Comparison of ENCODE assay signal across 8 cellular contexts in the genomic region with DNA sequence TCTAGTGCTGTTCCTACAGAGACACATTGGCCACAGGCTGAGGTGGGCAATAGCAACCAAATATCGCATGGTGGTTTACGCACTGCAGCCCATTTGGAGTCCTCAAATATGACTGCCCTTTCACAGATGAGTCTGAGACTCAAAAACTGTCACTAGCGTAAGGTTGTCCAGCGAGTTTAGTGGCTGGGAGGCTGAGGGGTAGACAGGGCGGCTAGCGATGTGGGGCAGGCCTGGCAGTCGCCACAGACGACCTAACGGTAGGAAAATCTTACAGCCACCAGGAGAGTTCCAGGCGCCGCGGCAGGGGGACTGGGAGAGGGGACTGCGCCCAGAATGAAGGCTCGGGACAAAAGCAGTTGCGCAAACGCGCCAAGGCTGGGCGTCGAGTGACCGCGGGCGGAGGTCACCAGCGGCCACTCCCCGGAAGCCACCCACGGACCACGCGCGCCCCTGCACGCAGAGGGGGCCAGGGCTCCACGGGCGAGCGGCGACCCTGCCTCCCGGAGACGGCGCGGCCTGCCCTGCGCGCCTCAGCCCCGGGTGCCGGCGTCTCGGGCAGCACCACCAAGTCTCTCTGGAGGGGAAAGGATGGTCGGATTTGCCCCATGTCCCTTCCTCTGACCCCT. TPM values are rescaled to one million over a fixed set of nuclear protein-coding genes. Genes with fewer than 3 reads are reported as not detected.
DNase-seq lines count a peak whose midpoint lies in the region; ATAC-seq and TF ChIP-seq lines count a peak whose summit lies in the region.

No MANE protein-coding gene starts in this region.

- peak overlapping the region; percentile 68 for H2AFZ ChIP-seq in neuron (ENCODE audit: low read depth, low read length)

- H3K27me3 Mint-ChIP-seq in Calu3 (ENCODE audit: unreplicated experiment) = no peaks in the 10 kb centered on the region
- H3K27me3 Mint-ChIP-seq in T-helper 17 cell = no peaks in the 10 kb centered on the region

- TF ChIP-seq CTCF in Calu3 (IDR thresholded peaks at IDR 0.05; ENCODE audit: unreplicated experiment) (no peak), fibroblast of the aortic adventitia (IDR thresholded peaks at IDR 0.05; ENCODE audit: insufficient read depth, low read length) (no peak)

- H3K9me3 ChIP-seq in T-helper 17 cell (ENCODE audit: control insufficient read depth, low read length, poor library complexity, severe bottlenecking) = no peaks in the 10 kb centered on the region
- H3K9me3 ChIP-seq in neuron (ENCODE audit: low read length) = no peaks in the 10 kb centered on the region

- H3K4me3 Mint-ChIP-seq in Calu3 (ENCODE audit: low read depth, unreplicated experiment) = peak overlapping the region; percentile 87
- H3K4me3 Mint-ChIP-seq in T-helper 17 cell = peak overlapping the region; percentile 90

- H3K4me1 Mint-ChIP-seq in Calu3 (ENCODE audit: low read depth, unreplicated experiment) (peaks cover 50% of the 10 kb centered on the region), T-helper 17 cell (peaks cover 43% of the 10 kb centered on the region)

- H3K36me3 ChIP-seq in neuron (ENCODE audit: insufficient read depth, low read length) = no peaks in the 10 kb centered on the region

- intact Hi-C loops in Calu3 (cut with micrococcal nuclease; ENCODE audit: unreplicated experiment) = loop anchor here (5.0 kb wide), 1 partner anchor 74 kb away; the partner anchor contains the start of gene C16orf95

- H3K4me1 ChIP-seq in neuron (ENCODE audit: insufficient read depth, low read length) = peaks cover 30% of the 10 kb centered on the region

- ATAC-seq in HG02588 (IDR thresholded peaks at IDR 0.05; ENCODE audit: unreplicated experiment) = peak; percentile 14
- ATAC-seq in T-helper 17 cell = no peak
- no peak for ATAC-seq in esophagus mucosa
- ATAC-seq in GM19397 (IDR thresholded peaks at IDR 0.05; ENCODE audit: unreplicated experiment) = no peak

- no peaks in the 10 kb centered on the region for H3K27me3 ChIP-seq in neuron (ENCODE audit: insufficient read depth, low read length)

- no peaks in the 10 kb centered on the region for H3K9me3 Mint-ChIP-seq in Calu3 (ENCODE audit: low read depth, unreplicated experiment)

- peak; percentile 63 for DNase-seq in Calu3
- no peak for DNase-seq in T-helper 17 cell
- DNase-seq in fibroblast of the aortic adventitia (ENCODE audit: low read depth) = peak; percentile 27
- DNase-seq in activated gamma-delta T cell treated with Interleukin-2 at 50 U/mL for 16 hours = no peak

- H3K36me3 Mint-ChIP-seq in Calu3 (ENCODE audit: insufficient read depth, unreplicated experiment) (peaks cover 82% of the 10 kb centered on the region), T-helper 17 cell (ENCODE audit: low read depth) (no peaks in the 10 kb centered on the region)

- CTCF ChIA-PET in Calu3 (lab: Charles Lee) = no interaction called here

- peak overlapping the region; percentile 72 for H3K4me3 ChIP-seq in fibroblast of the aortic adventitia (ENCODE audit: low read depth, low read length)
- peak overlapping the region; percentile 66 for H3K4me3 ChIP-seq in neuron (ENCODE audit: low read length)

- BruUV-seq in Calu3 (replicated peaks; lab: Mats Ljungman, UMichigan) = TSS peak; percentile 74

- H3K27ac Mint-ChIP-seq in Calu3 (ENCODE audit: unreplicated experiment) (peak overlapping the region; percentile 87), T-helper 17 cell (peak overlapping the region; percentile 69)

RNA-seq across cellular contexts. Expression of gene MAP1LC3B, which starts 0.7 kb away (rescaled TPM):
- total RNA-seq in Calu3 (2022) (70.3 and 71.5 TPM in 2 replicates), T-helper 17 cell (100 to 1,000 TPM in 1 of 2 donors, 10 to 100 TPM in 1; 90.6 to 102 TPM), fibroblast of the aortic adventitia (ENCODE audit: low replicate concordance) (22.2 and 54.9 TPM in 2 replicates), esophagus mucosa (29.8 TPM)

RNA-seq across cellular contexts. Expression of gene FBXO31, which starts 7.9 kb away (rescaled TPM):
- total RNA-seq in Calu3 (2022) (40.4 and 43.7 TPM in 2 replicates), T-helper 17 cell (10 to 100 TPM; 32.7 to 41.7 TPM), fibroblast of the aortic adventitia (ENCODE audit: low replicate concordance) (23.1 and 30.4 TPM in 2 replicates), esophagus mucosa (16.9 TPM)

Comparison
In these comparisons a context has a peak if more than half of its experiments do, and no peak if none do; other contexts are left out.
1. DNase-seq: peak in Calu3 (single experiment) and fibroblast of the aortic adventitia (single experiment); none in T-helper 17 cell (0 of 3) and activated gamma-delta T cell treated with Interleukin-2 at 50 U/mL for 16 hours (single experiment).